In genomic region chr5:109859537-109859936, GRCh38 we compare ENCODE assay signal across 31 cellular contexts.
DNase-seq lines count a peak whose midpoint lies in the region; ATAC-seq and TF ChIP-seq lines count a peak whose summit lies in the region.
"Had no signal": no experiment of that assay in that cellular context is flagged by ENCODE, and none has a peak within 500 bp of the region (broad histone marks: within the 10 kb centered on the region; RNA-seq: fewer than 3 reads in every experiment).

No MANE protein-coding gene starts in this region.

- peak overlapping the region; percentile 89 for H3K27ac Mint-ChIP-seq in CD4-positive, alpha-beta T cell
- peak overlapping the region; percentile 3 to 95 for H3K27ac Mint-ChIP-seq in effector memory CD8-positive, alpha-beta T cell
- H3K27ac Mint-ChIP-seq: activated CD4-positive, alpha-beta T cell treated with anti-CD3 and anti-CD28 coated beads, Interleukin-2, amount 10 ng/mL, durations not matched to agents 24 days and 14 days; activated T-cell treated with anti-CD3 and anti-CD28 coated beads, Interleukin-2, amount 50 U/mL, for 72 hours; HFFc6; nephron; type B pancreatic cell had no signal

- no peaks in the 10 kb centered on the region for H3K79me2 ChIP-seq in GM23248 (ENCODE audit: insufficient read depth)

- peaks cover 23% of the 10 kb centered on the region for H3K36me3 ChIP-seq in GM23248 (ENCODE audit: low read depth)
- H3K36me3 ChIP-seq: ovary had no signal

- in situ Hi-C loops in GM23248 (cut with MboI), result no loop called here

- H3K9me3 Mint-ChIP-seq in CD4-positive, alpha-beta T cell, result no peaks in the 10 kb centered on the region
- no peaks in the 10 kb centered on the region for H3K9me3 Mint-ChIP-seq in effector memory CD8-positive, alpha-beta T cell
- H3K9me3 Mint-ChIP-seq: activated CD4-positive, alpha-beta T cell treated with anti-CD3 and anti-CD28 coated beads, Interleukin-2, amount 10 ng/mL, durations not matched to agents 24 days and 14 days; activated T-cell treated with anti-CD3 and anti-CD28 coated beads, Interleukin-2, amount 50 U/mL, for 72 hours; HFFc6; nephron; type B pancreatic cell had no signal

- no peak for DNase-seq in CD4-positive, alpha-beta T cell
- DNase-seq in GM23248, result peak; percentile 37
- DNase-seq in effector memory CD8-positive, alpha-beta T cell, result no peak
- peak; percentile 33 for DNase-seq in myocyte (ENCODE audit: low read depth)
- no peak for DNase-seq in NCI-H1417 (lab: John Stamatoyannopoulos, UW)
- DNase-seq in amniotic stem cell (lab: John Stamatoyannopoulos, UW), result no peak
- DNase-seq in NCI-H187 treated with DMSO at 0.1 percent for 48 hours (lab: John Stamatoyannopoulos, UW), result no peak
- DNase-seq: activated CD4-positive, alpha-beta T cell treated with anti-CD3 and anti-CD28 coated beads, Interleukin-2, amount 10 ng/mL, durations not matched to agents 24 days and 14 days; activated naive CD4-positive, alpha-beta T cell; activated T-cell treated with anti-CD3 and anti-CD28 coated beads, Interleukin-2, amount 50 U/mL, for 72 hours; anterior cingulate cortex; C1 segment of cervical spinal cord; EL; GOT3; HFFc6; Kasumi-1; left lung; NCI-H1694; NCI-H2171; NCI-H524 treated with DMSO at 0.1 percent for 48 hours; NK-92 treated with Interleukin-12 subunit alpha and Interleukin-12 subunit beta, amount 100 ng/mL, for 24 hours; ovary; retina; SHP77 treated with DMSO at 0.1 percent for 48 hours; stimulated activated CD4-positive, alpha-beta T cell treated with anti-CD3 and anti-CD28 coated beads, Interleukin-2, amount 100 ng/mL, for 48 hours; T1000 had no signal

- no peak overlapping the region for H3K27ac ChIP-seq in CD4-positive, alpha-beta T cell (ENCODE audit: low read depth, low read length)
- H3K27ac ChIP-seq in GM23248, result no peak overlapping the region
- H3K27ac ChIP-seq: coronary artery, left lung, ovary had no signal

- peaks cover 15% of the 10 kb centered on the region; the same call in 1 of the 2 replicates for H3F3A ChIP-seq in GM23248 (ENCODE audit: insufficient read depth)

- peaks cover 13% of the 10 kb centered on the region for H3K4me1 ChIP-seq in GM23248 (ENCODE audit: insufficient read depth)
- H3K4me1 ChIP-seq: left lung had no signal

- CTCF ChIA-PET in CD4-positive, alpha-beta T cell (lab: Charles Lee), result no interaction called here

- peaks cover 70% of the 10 kb centered on the region for H3K4me1 Mint-ChIP-seq in CD4-positive, alpha-beta T cell (ENCODE audit: low read depth)
- H3K4me1 Mint-ChIP-seq in effector memory CD8-positive, alpha-beta T cell (ENCODE audit: low read depth in 2 of 2), result peaks cover 32 to 55% of the 10 kb centered on the region in 2 donors

- H3K9me3 ChIP-seq in CD4-positive, alpha-beta T cell (ENCODE audit: control insufficient read depth, low read length), result no peaks in the 10 kb centered on the region
- H3K9me3 ChIP-seq in GM23248 (ENCODE audit: low read depth), result no peaks in the 10 kb centered on the region
- H3K9me3 ChIP-seq: left lung, ovary had no signal

- no peak for TF ChIP-seq CTCF in CD4-positive, alpha-beta T cell (IDR thresholded peaks at IDR 0.05)

- no peaks in the 10 kb centered on the region for H4K20me1 ChIP-seq in GM23248 (ENCODE audit: insufficient read depth)

- no peak overlapping the region for H3K4me3 Mint-ChIP-seq in CD4-positive, alpha-beta T cell
- peak overlapping the region in 1 of 2 donors; percentile 28 for H3K4me3 Mint-ChIP-seq in effector memory CD8-positive, alpha-beta T cell
- H3K4me3 Mint-ChIP-seq: activated CD4-positive, alpha-beta T cell treated with anti-CD3 and anti-CD28 coated beads, Interleukin-2, amount 10 ng/mL, durations not matched to agents 24 days and 14 days; activated T-cell treated with anti-CD3 and anti-CD28 coated beads, Interleukin-2, amount 50 U/mL, for 72 hours; HFFc6; nephron; type B pancreatic cell had no signal

- POLR2A ChIA-PET in CD4-positive, alpha-beta T cell (lab: Charles Lee), result interaction anchor here (1.1 to 5.3 kb wide), 3 partner anchors 11 to 169 kb away, joined by 3 to 45 read pairs (median 8); partner anchors contain the start of gene MAN2A1

- no peak for ATAC-seq in CD4-positive, alpha-beta T cell (ENCODE audit: poor library complexity)
- ATAC-seq in effector memory CD8-positive, alpha-beta T cell (replicated peaks), result no peak
- ATAC-seq: activated T-cell treated with anti-CD3 and anti-CD28 coated beads, Interleukin-2, amount 50 U/mL, for 72 hours; esophagus mucosa; left lung; Panc1 had no signal

- H2AFZ ChIP-seq in GM23248, result no peak overlapping the region

- no peaks in the 10 kb centered on the region for H3K9me2 ChIP-seq in GM23248 (ENCODE audit: insufficient read depth)

- no peak overlapping the region for H3K9ac ChIP-seq in GM23248

- H3K36me3 Mint-ChIP-seq in CD4-positive, alpha-beta T cell (ENCODE audit: low read depth), result peaks cover 68% of the 10 kb centered on the region
- peaks cover 6% of the 10 kb centered on the region for H3K36me3 Mint-ChIP-seq in effector memory CD8-positive, alpha-beta T cell (ENCODE audit: insufficient read depth)

- H3K4me2 ChIP-seq in GM23248 (ENCODE audit: unreplicated experiment), result no peak overlapping the region

- intact Hi-C loops in CD4-positive, alpha-beta T cell (cut with DNase I, micrococcal nuclease), result loop anchor here in 1 of 2 experiments (5.0 kb wide), 1 partner anchor 193 kb away; no protein-coding TSS in a partner anchor

- no peaks in the 10 kb centered on the region for H3K27me3 Mint-ChIP-seq in CD4-positive, alpha-beta T cell
- no peaks in the 10 kb centered on the region for H3K27me3 Mint-ChIP-seq in effector memory CD8-positive, alpha-beta T cell
- H3K27me3 Mint-ChIP-seq: activated CD4-positive, alpha-beta T cell treated with anti-CD3 and anti-CD28 coated beads, Interleukin-2, amount 10 ng/mL, durations not matched to agents 24 days and 14 days; type B pancreatic cell had no signal

- H3K27me3 ChIP-seq in CD4-positive, alpha-beta T cell (ENCODE audit: control insufficient read depth, insufficient read depth, low read length), result no peaks in the 10 kb centered on the region
- no peaks in the 10 kb centered on the region for H3K27me3 ChIP-seq in GM23248 (replicated peaks; ENCODE audit: insufficient read depth)
- H3K27me3 ChIP-seq: left lung, ovary had no signal

- no peak overlapping the region for H3K4me3 ChIP-seq in GM23248
- H3K4me3 ChIP-seq: coronary artery, left lung, ovary had no signal

Comparison
In these comparisons a context has a peak if more than half of its experiments do, and no peak if none do; other contexts are left out.
1. DNase-seq: peak in GM23248 (single experiment) and myocyte (single experiment); none in CD4-positive, alpha-beta T cell (0 of 10), effector memory CD8-positive, alpha-beta T cell (0 of 3), NCI-H1417 (0 of 3), amniotic stem cell (single experiment) and NCI-H187 treated with DMSO at 0.1 percent for 48 hours (single experiment).